Comparison of ENCODE assay signal across 1 cellular context in genomic region chr7:159026271-159027047, GRCh38.
TF ChIP-seq lines count a peak whose summit lies in the region.

No MANE protein-coding gene starts in this region.

TF ChIP-seq in GM12878, 131 proteins besides CTCF, POLR2A, EP300 and RAD21 (continued from another document):
- TF ChIP-seq, protein P1, sequence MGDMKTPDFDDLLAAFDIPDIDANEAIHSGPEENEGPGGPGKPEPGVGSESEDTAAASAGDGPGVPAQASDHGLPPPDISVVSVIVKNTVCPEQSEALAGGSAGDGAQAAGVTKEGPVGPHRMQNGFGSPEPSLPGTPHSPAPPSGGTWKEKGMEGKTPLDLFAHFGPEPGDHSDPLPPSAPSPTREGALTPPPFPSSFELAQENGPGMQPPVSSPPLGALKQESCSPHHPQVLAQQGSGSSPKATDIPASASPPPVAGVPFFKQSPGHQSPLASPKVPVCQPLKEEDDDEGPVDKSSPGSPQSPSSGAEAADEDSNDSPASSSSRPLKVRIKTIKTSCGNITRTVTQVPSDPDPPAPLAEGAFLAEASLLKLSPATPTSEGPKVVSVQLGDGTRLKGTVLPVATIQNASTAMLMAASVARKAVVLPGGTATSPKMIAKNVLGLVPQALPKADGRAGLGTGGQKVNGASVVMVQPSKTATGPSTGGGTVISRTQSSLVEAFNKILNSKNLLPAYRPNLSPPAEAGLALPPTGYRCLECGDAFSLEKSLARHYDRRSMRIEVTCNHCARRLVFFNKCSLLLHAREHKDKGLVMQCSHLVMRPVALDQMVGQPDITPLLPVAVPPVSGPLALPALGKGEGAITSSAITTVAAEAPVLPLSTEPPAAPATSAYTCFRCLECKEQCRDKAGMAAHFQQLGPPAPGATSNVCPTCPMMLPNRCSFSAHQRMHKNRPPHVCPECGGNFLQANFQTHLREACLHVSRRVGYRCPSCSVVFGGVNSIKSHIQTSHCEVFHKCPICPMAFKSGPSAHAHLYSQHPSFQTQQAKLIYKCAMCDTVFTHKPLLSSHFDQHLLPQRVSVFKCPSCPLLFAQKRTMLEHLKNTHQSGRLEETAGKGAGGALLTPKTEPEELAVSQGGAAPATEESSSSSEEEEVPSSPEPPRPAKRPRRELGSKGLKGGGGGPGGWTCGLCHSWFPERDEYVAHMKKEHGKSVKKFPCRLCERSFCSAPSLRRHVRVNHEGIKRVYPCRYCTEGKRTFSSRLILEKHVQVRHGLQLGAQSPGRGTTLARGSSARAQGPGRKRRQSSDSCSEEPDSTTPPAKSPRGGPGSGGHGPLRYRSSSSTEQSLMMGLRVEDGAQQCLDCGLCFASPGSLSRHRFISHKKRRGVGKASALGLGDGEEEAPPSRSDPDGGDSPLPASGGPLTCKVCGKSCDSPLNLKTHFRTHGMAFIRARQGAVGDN (IDR thresholded peaks at IDR 0.05) = no peak
- TF ChIP-seq NKRF (conservative IDR thresholded peaks at IDR 0.05) (no peak), HDAC6 (IDR thresholded peaks at IDR 0.05; ENCODE audit: unreplicated experiment) (no peak), NR2F1 (conservative IDR thresholded peaks at IDR 0.05) (0 out of 2 replicates have a peak, but pooled peaks have one; percentile 18), SMARCA5 (IDR thresholded peaks at IDR 0.05) (no peak), RCOR1 (conservative IDR thresholded peaks at IDR 0.05; ENCODE audit: low read depth, low read length) (no peak), ZNF217 (IDR thresholded peaks at IDR 0.05) (no peak), POLR2AphosphoS5 (IDR thresholded peaks at IDR 0.05; ENCODE audit: low read length) (no peak), PML (IDR thresholded peaks at IDR 0.05; ENCODE audit: low read length) (no peak), ESRRA (IDR thresholded peaks at IDR 0.05; ENCODE audit: low read length) (no peak), MTA2 (IDR thresholded peaks at IDR 0.05; ENCODE audit: low read depth) (no peak)
- TF ChIP-seq, protein P2, sequence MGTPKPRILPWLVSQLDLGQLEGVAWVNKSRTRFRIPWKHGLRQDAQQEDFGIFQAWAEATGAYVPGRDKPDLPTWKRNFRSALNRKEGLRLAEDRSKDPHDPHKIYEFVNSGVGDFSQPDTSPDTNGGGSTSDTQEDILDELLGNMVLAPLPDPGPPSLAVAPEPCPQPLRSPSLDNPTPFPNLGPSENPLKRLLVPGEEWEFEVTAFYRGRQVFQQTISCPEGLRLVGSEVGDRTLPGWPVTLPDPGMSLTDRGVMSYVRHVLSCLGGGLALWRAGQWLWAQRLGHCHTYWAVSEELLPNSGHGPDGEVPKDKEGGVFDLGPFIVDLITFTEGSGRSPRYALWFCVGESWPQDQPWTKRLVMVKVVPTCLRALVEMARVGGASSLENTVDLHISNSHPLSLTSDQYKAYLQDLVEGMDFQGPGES (IDR thresholded peaks at IDR 0.05) = no peak
